8 cellular contexts compared by ENCODE assay signal in genomic region chr20:62368629-62369507, GRCh38. TPM values are rescaled to one million over a fixed set of nuclear protein-coding genes. Genes with fewer than 3 reads are reported as not detected.
DNase-seq lines count a peak whose midpoint lies in the region; ATAC-seq and TF ChIP-seq lines count a peak whose summit lies in the region.

No MANE protein-coding gene starts in this region.

- 0 out of 2 replicates have a peak overlapping the region, but pooled peaks have one; percentile 18 for H2AFZ ChIP-seq in GM23338

- intact Hi-C loops in left ventricle myocardium inferior (cut with micrococcal nuclease): no loop called here

- H3K4me1 Mint-ChIP-seq in GM23338: peaks cover 31% of the 10 kb centered on the region

- DNase-seq in 8988T (peak; percentile 92), GM23338 (ENCODE audit: low spot score) (peak; percentile 88), T1000 (lab: John Stamatoyannopoulos, UW) (peak; percentile 49), left ventricle myocardium inferior (no peak), retinal pigment epithelial cell (ENCODE audit: low read depth) (peak; percentile 61)
- DNase-seq in activated CD4-positive, alpha-beta T cell treated with anti-CD3 and anti-CD28 coated beads for 48 hours: no peak
- no peak for DNase-seq in stimulated activated CD4-positive, alpha-beta T cell treated with anti-CD3 and anti-CD28 coated beads, Interleukin-2, amount 100 ng/mL, for 24 hours

- H3K27ac ChIP-seq in GM23338 (ENCODE audit: low read depth): peak overlapping the region; percentile 88
- peak overlapping the region; percentile 97 for H3K27ac ChIP-seq in left ventricle myocardium inferior (replicated peaks)

- peaks cover 41% of the 10 kb centered on the region for H3K4me1 ChIP-seq in GM23338 (ENCODE audit: insufficient read depth)
- H3K4me1 ChIP-seq in left ventricle myocardium inferior: peaks cover 71% of the 10 kb centered on the region

- H3K27me3 Mint-ChIP-seq in GM23338 (ENCODE audit: insufficient read depth, low read depth, poor library complexity): peaks cover 16% of the 10 kb centered on the region

- peaks cover 6% of the 10 kb centered on the region for H4K20me1 ChIP-seq in GM23338 (replicated peaks; ENCODE audit: insufficient read depth)

- ATAC-seq in GM23338 (peak; percentile 24), GM19395 (IDR thresholded peaks at IDR 0.05; ENCODE audit: unreplicated experiment) (no peak)

- H3F3A ChIP-seq in GM23338 (replicated peaks; ENCODE audit: low read depth): peaks cover 17% of the 10 kb centered on the region; the same call in 1 of the 2 replicates

- H3K4me3 ChIP-seq in GM23338: peak overlapping the region; percentile 64
- peak overlapping the region; percentile 98 for H3K4me3 ChIP-seq in left ventricle myocardium inferior
- H3K4me3 ChIP-seq in retinal pigment epithelial cell (ENCODE audit: low read length): peak overlapping the region; percentile 37

- H3K36me3 ChIP-seq in GM23338 (ENCODE audit: insufficient read depth) (no peaks in the 10 kb centered on the region), left ventricle myocardium inferior (no peaks in the 10 kb centered on the region)

- TF ChIP-seq CTCF in GM23338 (conservative IDR thresholded peaks at IDR 0.05; ENCODE audit: low read depth in 2 of 2) (peak; percentile 24 to 48; a peak in 3 of 4 replicates), left ventricle myocardium inferior (IDR thresholded peaks at IDR 0.05; ENCODE audit: borderline replicate concordance) (peak; percentile 65), retinal pigment epithelial cell (conservative IDR thresholded peaks at IDR 0.05; ENCODE audit: low read depth, low read length) (peak; percentile 43)

- peak overlapping the region; percentile 70 for H3K4me3 Mint-ChIP-seq in GM23338

- no peaks in the 10 kb centered on the region; the same call in 2 of the 3 replicates for H3K36me3 Mint-ChIP-seq in GM23338 (ENCODE audit: low read depth)

- no peaks in the 10 kb centered on the region for H3K9me3 ChIP-seq in left ventricle myocardium inferior (replicated peaks)

- peak overlapping the region; percentile 93 for H3K4me2 ChIP-seq in GM23338

- H3K9me3 Mint-ChIP-seq in GM23338: no peaks in the 10 kb centered on the region; the same call in 2 of the 3 replicates

- peak overlapping the region; percentile 84 for H3K27ac Mint-ChIP-seq in GM23338

- H3K27me3 ChIP-seq in GM23338 (ENCODE audit: insufficient read depth): no peaks in the 10 kb centered on the region
- H3K27me3 ChIP-seq in left ventricle myocardium inferior (ENCODE audit: low read depth): no peaks in the 10 kb centered on the region

- peaks cover 28% of the 10 kb centered on the region for H3K79me2 ChIP-seq in GM23338 (replicated peaks; ENCODE audit: insufficient read depth)

- H3K9me2 ChIP-seq in GM23338 (ENCODE audit: insufficient read depth): no peaks in the 10 kb centered on the region

TF ChIP-seq in GM23338, 12 proteins besides CTCF, POLR2A, EP300 and RAD21:
- TF ChIP-seq EZH2phosphoT487 (IDR thresholded peaks at IDR 0.05; ENCODE audit: unreplicated experiment): no peak
- TF ChIP-seq CREB1 (CRISPR knock-in tag; IDR thresholded peaks at IDR 0.05; ENCODE audit: low read depth): no peak
- TF ChIP-seq REST (IDR thresholded peaks at IDR 0.05; ENCODE audit: unreplicated experiment): no peak
- no peak for TF ChIP-seq ZNF114 (CRISPR knock-in tag; IDR thresholded peaks at IDR 0.05)
- TF ChIP-seq ETS1 (IDR thresholded peaks at IDR 0.05): no peak
- TF ChIP-seq POLR2AphosphoS5 (IDR thresholded peaks at IDR 0.05; ENCODE audit: low read depth): peak; percentile 56; the same call in 1 of the 2 replicates
- TF ChIP-seq ZNF331 (CRISPR knock-in tag; IDR thresholded peaks at IDR 0.05; ENCODE audit: low read depth): no peak
- TF ChIP-seq STAT1 (IDR thresholded peaks at IDR 0.05; ENCODE audit: unreplicated experiment): no peak

RNA-seq across cellular contexts. Expression of gene LAMA5, which starts 1.8 kb away (rescaled TPM):
- 215 and 298 TPM in 2 replicates for total RNA-seq in GM23338 (2014; rRNA removed; shearing (Covaris generic))
- 192 and 201 TPM in 2 replicates for polyA plus RNA-seq in GM23338 (2016; fragmentation: Nextera tagmentation; extraction: Ambion mirVana)
- total RNA-seq in left ventricle myocardium inferior: 70.9 TPM

RNA-seq across cellular contexts. Expression of gene RPS21, which starts 18.0 kb away (rescaled TPM):
- 759 and 964 TPM in 2 replicates for total RNA-seq in GM23338 (2014; rRNA removed; shearing (Covaris generic))
- polyA plus RNA-seq in GM23338 (2016; fragmentation: Nextera tagmentation; extraction: Ambion mirVana): 2,298 and 2,471 TPM in 2 replicates
- total RNA-seq in left ventricle myocardium inferior: 661 TPM

RNA-seq across cellular contexts. Expression of gene CABLES2, which starts 38.2 kb away (rescaled TPM):
- total RNA-seq in GM23338 (2014; rRNA removed; shearing (Covaris generic)): 12.6 and 12.7 TPM in 2 replicates
- polyA plus RNA-seq in GM23338 (2016; fragmentation: Nextera tagmentation; extraction: Ambion mirVana): 4.3 and 5.1 TPM in 2 replicates
- 12.0 TPM for total RNA-seq in left ventricle myocardium inferior

RNA-seq across cellular contexts. Expression of gene RBBP8NL, which starts 58.5 kb away (rescaled TPM):
- total RNA-seq in GM23338 (2014; rRNA removed; shearing (Covaris generic)): 0.66 and 1.1 TPM in 2 replicates
- 0.10 and 0.64 TPM in 2 replicates for polyA plus RNA-seq in GM23338 (2016; fragmentation: Nextera tagmentation; extraction: Ambion mirVana)
- total RNA-seq in left ventricle myocardium inferior: not detected

Comparison
In these comparisons a context has a peak if more than half of its experiments do, and no peak if none do; other contexts are left out.
1. DNase-seq: peak in 8988T (single experiment), GM23338 (single experiment), T1000 (single experiment) and retinal pigment epithelial cell (single experiment); none in left ventricle myocardium inferior (single experiment), activated CD4-positive, alpha-beta T cell treated with anti-CD3 and anti-CD28 coated beads for 48 hours (single experiment) and stimulated activated CD4-positive, alpha-beta T cell treated with anti-CD3 and anti-CD28 coated beads, Interleukin-2, amount 100 ng/mL, for 24 hours (0 of 2).
2. H3K4me3 ChIP-seq: peak in every context shown above with its lines; median percentile 98 in left ventricle myocardium inferior; 64 in GM23338; 37 in retinal pigment epithelial cell.
3. Peak in every context shown above with its lines, with median percentiles within 50 percentile points of each other: CTCF ChIP-seq.